ENCODE assay signal across 9 cellular contexts in genomic region chr9:122464633-122465567, GRCh38. TPM values are rescaled to one million over a fixed set of nuclear protein-coding genes. Genes with fewer than 3 reads are reported as not detected.
A peak's percentile ranks its signal among the peaks of the same experiment; 100 is the strongest.
DNase-seq lines count a peak whose midpoint lies in the region; ATAC-seq lines count a peak whose summit lies in the region.
"Had no signal": no experiment of that assay in that cellular context is flagged by ENCODE, and none has a peak within 500 bp of the region (broad histone marks: within the 10 kb centered on the region; RNA-seq: fewer than 3 reads in every experiment).

No MANE protein-coding gene starts in this region.

- intact Hi-C loops in activated CD4-positive, alpha-beta memory T cell treated with anti-CD3 and anti-CD28 coated beads for 36 hours (cut with micrococcal nuclease) = loop anchor here (1.0 to 5.0 kb wide), 4 partner anchors 345 to 887 kb away; no protein-coding TSS in a partner anchor

- no CpG with 5 or more reads among the region's 10 CpGs for WGBS in mesendoderm (ENCODE audit: extremely low coverage, insufficient coverage, low lambda C conversion rate)

- H3K4me3 ChIP-seq in BLaER1 (peak overlapping the region; percentile 71), mesendoderm (ENCODE audit: low read length) (no peak overlapping the region)

- H2AK5ac ChIP-seq in mesendoderm (ENCODE audit: low read length) = no peak overlapping the region

- no peaks in the 10 kb centered on the region for H3K36me3 Mint-ChIP-seq in activated CD4-positive, alpha-beta memory T cell treated with anti-CD3 and anti-CD28 coated beads for 36 hours

- H3K18ac ChIP-seq in mesendoderm (ENCODE audit: low read length) = no peak overlapping the region

- H3K4me1 Mint-ChIP-seq in activated CD4-positive, alpha-beta memory T cell treated with anti-CD3 and anti-CD28 coated beads for 36 hours (ENCODE audit: low read depth) = peaks cover 10% of the 10 kb centered on the region

- peak overlapping the region; percentile 73 for H3K4me3 Mint-ChIP-seq in activated CD4-positive, alpha-beta memory T cell treated with anti-CD3 and anti-CD28 coated beads for 36 hours

- H4K5ac ChIP-seq in mesendoderm (ENCODE audit: low read length) = no peak overlapping the region

- no peaks in the 10 kb centered on the region for H3K27me3 ChIP-seq in BLaER1
- H3K27me3 ChIP-seq in mesendoderm (ENCODE audit: insufficient read depth, low read length, poor library complexity) = no peaks in the 10 kb centered on the region

- peaks cover 2% of the 10 kb centered on the region; the same call in 1 of the 2 replicates for H3K9me3 ChIP-seq in BLaER1

- H3K23ac ChIP-seq in mesendoderm (ENCODE audit: low read length) = no peak overlapping the region

- no peaks in the 10 kb centered on the region for H4K20me1 ChIP-seq in BLaER1

- no peaks in the 10 kb centered on the region for H3K36me3 ChIP-seq in BLaER1
- H3K36me3 ChIP-seq in mesendoderm (ENCODE audit: control insufficient read depth, insufficient read depth, low read length) = no peaks in the 10 kb centered on the region

- CTCF ChIA-PET in activated CD4-positive, alpha-beta memory T cell treated with anti-CD3 and anti-CD28 coated beads for 36 hours (lab: Charles Lee) = interaction anchor here (0.9 to 4.6 kb wide), 10 partner anchors 9 to 370 kb away, joined by 3 to 27 read pairs (median 4); no protein-coding TSS in a partner anchor

- no peak overlapping the region for H2BK120ac ChIP-seq in mesendoderm (ENCODE audit: low read depth, low read length)

- DNase-seq in GM19238 (ENCODE audit: insufficient read length, low spot score) = peak; percentile 19
- DNase-seq in NCI-H774 (lab: John Stamatoyannopoulos, UW) = peak; percentile 84
- peak; percentile 75 for DNase-seq in activated CD4-positive, alpha-beta memory T cell treated with anti-CD3 and anti-CD28 coated beads for 36 hours
- DNase-seq in effector CD8-positive, alpha-beta T cell (lab: John Stamatoyannopoulos, UW) = peak; percentile 43
- peak; percentile 66 for DNase-seq in mesendoderm
- peak; percentile 48 for DNase-seq in stimulated activated CD8-positive, alpha-beta memory T cell treated with anti-CD3 and anti-CD28 coated beads, Interleukin-15, amount 100 ng/mL, for 1 hour (ENCODE audit: low read depth)

- H3K27ac ChIP-seq in BLaER1 (peak overlapping the region; percentile 71), mesendoderm (ENCODE audit: low read depth, low read length) (no peak overlapping the region)

- H3K79me1 ChIP-seq in mesendoderm (ENCODE audit: low read length) = no peaks in the 10 kb centered on the region

- peaks cover 4% of the 10 kb centered on the region for H3K9me3 Mint-ChIP-seq in activated CD4-positive, alpha-beta memory T cell treated with anti-CD3 and anti-CD28 coated beads for 36 hours

- H3K4me1 ChIP-seq in BLaER1 (peaks cover 21% of the 10 kb centered on the region), mesendoderm (ENCODE audit: control insufficient read depth, low read depth, low read length) (no peaks in the 10 kb centered on the region)

- H3K9ac ChIP-seq in BLaER1 (peak overlapping the region; percentile 76), mesendoderm (ENCODE audit: low read length) (no peak overlapping the region)

- H3K4me2 ChIP-seq in BLaER1 = peak overlapping the region; percentile 98
- no peak overlapping the region for H3K4me2 ChIP-seq in mesendoderm (ENCODE audit: low read length)

- H2BK5ac ChIP-seq in mesendoderm (ENCODE audit: low read length) = no peak overlapping the region

- H3K79me2 ChIP-seq in mesendoderm (ENCODE audit: control insufficient read depth, insufficient read depth, low read length) = no peaks in the 10 kb centered on the region

- H3K56ac ChIP-seq in mesendoderm (ENCODE audit: low read length) = no peak overlapping the region

- no peak overlapping the region for H4K8ac ChIP-seq in mesendoderm (ENCODE audit: low read depth, low read length)

- H3K27ac Mint-ChIP-seq in activated CD4-positive, alpha-beta memory T cell treated with anti-CD3 and anti-CD28 coated beads for 36 hours = peak overlapping the region; percentile 39

- H3K27me3 Mint-ChIP-seq in activated CD4-positive, alpha-beta memory T cell treated with anti-CD3 and anti-CD28 coated beads for 36 hours = peaks cover 25% of the 10 kb centered on the region

- ATAC-seq in HG03565 (IDR thresholded peaks at IDR 0.05; ENCODE audit: unreplicated experiment) = peak; percentile 47

- no peak overlapping the region for H2BK15ac ChIP-seq in mesendoderm (replicated peaks; ENCODE audit: low read depth)

- POLR2A ChIA-PET in activated CD4-positive, alpha-beta memory T cell treated with anti-CD3 and anti-CD28 coated beads for 36 hours (lab: Charles Lee) = interaction anchor here (1.3 kb wide), 1 partner anchor 342 kb away, joined by 3 read pairs; no protein-coding TSS in a partner anchor

- no peak overlapping the region for H3K4ac ChIP-seq in mesendoderm (ENCODE audit: low read depth, low read length)

RNA-seq across cellular contexts. Expression of gene OR1J1, which starts 12.8 kb away (rescaled TPM):
- not detected for total RNA-seq in activated CD4-positive, alpha-beta memory T cell treated with anti-CD3 and anti-CD28 coated beads for 36 hours
- polyA plus RNA-seq in mesendoderm (2013, experiment 1 of 2) = not detected
- not detected for polyA plus RNA-seq in mesendoderm (2013, experiment 2 of 2)
- total RNA-seq: T-helper 2 cell treated with Interferon-gamma antibody and Interleukin-4, amounts not matched to agents 100 ng/mL and 5 ng/mL, for 36 hours had no signal

RNA-seq across cellular contexts. Expression of gene OR1J2, which starts 45.7 kb away (rescaled TPM):
- total RNA-seq in activated CD4-positive, alpha-beta memory T cell treated with anti-CD3 and anti-CD28 coated beads for 36 hours = not detected
- polyA plus RNA-seq in mesendoderm (2013, experiment 1 of 2) = not detected
- polyA plus RNA-seq in mesendoderm (2013, experiment 2 of 2) = not detected
- total RNA-seq: T-helper 2 cell treated with Interferon-gamma antibody and Interleukin-4, amounts not matched to agents 100 ng/mL and 5 ng/mL, for 36 hours had no signal

RNA-seq across cellular contexts. Expression of gene OR1J4, which starts 54.0 kb away (rescaled TPM):
- total RNA-seq in activated CD4-positive, alpha-beta memory T cell treated with anti-CD3 and anti-CD28 coated beads for 36 hours = not detected
- polyA plus RNA-seq in mesendoderm (2013, experiment 1 of 2) = not detected
- polyA plus RNA-seq in mesendoderm (2013, experiment 2 of 2) = not detected
- total RNA-seq: T-helper 2 cell treated with Interferon-gamma antibody and Interleukin-4, amounts not matched to agents 100 ng/mL and 5 ng/mL, for 36 hours had no signal

Comparison
In these comparisons a context has a peak if more than half of its experiments do, and no peak if none do; other contexts are left out.
1. DNase-seq: peak in every context shown above with its lines; median percentile 84 in NCI-H774; 75 in activated CD4-positive, alpha-beta memory T cell treated with anti-CD3 and anti-CD28 coated beads for 36 hours; 66 in mesendoderm; 48 in stimulated activated CD8-positive, alpha-beta memory T cell treated with anti-CD3 and anti-CD28 coated beads, Interleukin-15, amount 100 ng/mL, for 1 hour; 43 in effector CD8-positive, alpha-beta T cell; 19 in GM19238.